ENCODE assay signal across 25 cellular contexts in genomic region chr6:108728826-108729225, GRCh38.
A peak's percentile ranks its signal among the peaks of the same experiment; 100 is the strongest.
DNase-seq lines count a peak whose midpoint lies in the region; ATAC-seq, FAIRE-seq and TF ChIP-seq lines count a peak whose summit lies in the region.
"Had no signal": no experiment of that assay in that cellular context is flagged by ENCODE, and none has a peak within 500 bp of the region (broad histone marks: within the 10 kb centered on the region; RNA-seq: fewer than 3 reads in every experiment).

No MANE protein-coding gene starts in this region.

- no peaks in the 10 kb centered on the region for H3K79me2 ChIP-seq in hepatocyte

- DNase-seq in DMS 273 (lab: John Stamatoyannopoulos, UW; ENCODE audit: unreplicated experiment) (peak; percentile 9), DMS 273 treated with DMSO at 0.1 percent for 48 hours (lab: John Stamatoyannopoulos, UW) (no peak), NCI-H524 treated with DMSO at 0.1 percent for 48 hours (lab: John Stamatoyannopoulos, UW) (peak; percentile 84), hepatocyte (ENCODE audit: low spot score) (peak; percentile 65), small intestine (peak; percentile 33), globus pallidus (ENCODE audit: low spot score) (no peak), T-helper 2 cell (no peak)
- DNase-seq: CD8-positive, alpha-beta memory T cell; DND-41; IMR-90; NCI-H1105; NCI-H146; NCI-H2029; NCI-H226; NCI-H510A treated with DMSO at 0.1 percent for 48 hours; SIG-M5; SK-N-SH had no signal

- no peaks in the 10 kb centered on the region for H3K36me3 ChIP-seq in hepatocyte (replicated peaks; ENCODE audit: insufficient read depth, low read depth)
- no peaks in the 10 kb centered on the region for H3K36me3 ChIP-seq in small intestine (ENCODE audit: control insufficient read depth in 2 of 2, insufficient read depth in 2 of 2, low read length in 2 of 2)
- H3K36me3 ChIP-seq: HAP-1 had no signal

- no peak overlapping the region for H3K4me3 ChIP-seq in hepatocyte
- H3K4me3 ChIP-seq in small intestine (ENCODE audit: low read depth in 1 of 2, low read length in 2 of 2) = no peak overlapping the region
- H3K4me3 ChIP-seq: GM12878, HAP-1 had no signal

- H3K9me3 ChIP-seq in hepatocyte (ENCODE audit: low read depth) (no peaks in the 10 kb centered on the region), small intestine (ENCODE audit: control insufficient read depth, low read depth) (no peaks in the 10 kb centered on the region)
- H3K9me3 ChIP-seq: HAP-1, SK-N-SH had no signal

- peak overlapping the region; percentile 17 for H3K27ac ChIP-seq in hepatocyte
- H3K27ac ChIP-seq in small intestine (ENCODE audit: low read depth in 1 of 2, low read length in 1 of 2) = no peak overlapping the region
- H3K27ac ChIP-seq: 22Rv1, C4-2B, HL-60, KMS-11, RWPE1 had no signal

- TF ChIP-seq CTCF in hepatocyte (IDR thresholded peaks at IDR 0.05; ENCODE audit: poor library complexity) = peak; percentile 25

- no peaks in the 10 kb centered on the region for H3K9me2 ChIP-seq in hepatocyte (replicated peaks; ENCODE audit: insufficient read depth)
- H3K9me2 ChIP-seq: SK-N-SH had no signal

- no peaks in the 10 kb centered on the region for H3K27me3 ChIP-seq in hepatocyte
- no peaks in the 10 kb centered on the region for H3K27me3 ChIP-seq in small intestine (ENCODE audit: control insufficient read depth in 2 of 2, insufficient read depth in 2 of 2, low read length in 2 of 2)

- WGBS in hepatocyte (ENCODE audit: low lambda C conversion rate, missing lambda C conversion rate) = 71% methylated on average over 7 of the region's 7 CpGs
- whole genome bisulfite sequencing in small intestine, 3 donors = 56 to 81% (median 73%) methylated on average over 7 of the region's 7 CpGs

- ATAC-seq in GM21423 (IDR thresholded peaks at IDR 0.05; ENCODE audit: unreplicated experiment) = no peak
- ATAC-seq: GM12878 had no signal

- peaks cover 9% of the 10 kb centered on the region for H3K4me1 ChIP-seq in hepatocyte (ENCODE audit: insufficient read depth)
- H3K4me1 ChIP-seq in small intestine (ENCODE audit: control insufficient read depth in 2 of 2, insufficient read depth in 1 of 2, low read depth in 1 of 2, low read length in 1 of 2) = peaks cover 0 to 7% of the 10 kb centered on the region in 2 donors

- no peak for FAIRE-seq in small intestine (lab: Jason Lieb, UNC)
- FAIRE-seq: GM12878 had no signal

- H2AFZ ChIP-seq in hepatocyte = no peak overlapping the region

- no peaks in the 10 kb centered on the region for H4K20me1 ChIP-seq in hepatocyte (ENCODE audit: insufficient read depth, poor library complexity, severe bottlenecking)

- H3K4me2 ChIP-seq in hepatocyte = no peak overlapping the region
- H3K4me2 ChIP-seq: KMS-11, SK-N-SH had no signal

Comparison
In these comparisons a context has a peak if more than half of its experiments do, and no peak if none do; other contexts are left out.
1. DNase-seq: peak in DMS 273 (single experiment), NCI-H524 treated with DMSO at 0.1 percent for 48 hours (single experiment), hepatocyte (single experiment) and small intestine (single experiment); none in DMS 273 treated with DMSO at 0.1 percent for 48 hours (single experiment), globus pallidus (single experiment) and T-helper 2 cell (0 of 5).